34 cellular contexts compared by ENCODE assay signal in genomic region chr1:10569531-10569930, GRCh38.
DNase-seq lines count a peak whose midpoint lies in the region; ATAC-seq, FAIRE-seq and TF ChIP-seq lines count a peak whose summit lies in the region.
"Had no signal": no experiment of that assay in that cellular context is flagged by ENCODE, and none has a peak within 500 bp of the region (broad histone marks: within the 10 kb centered on the region; RNA-seq: fewer than 3 reads in every experiment).

No MANE protein-coding gene starts in this region.

- no peaks in the 10 kb centered on the region; a peak in 1 of 5 replicates for H3K36me3 ChIP-seq in HepG2 (replicated peaks in 1 of 2; ENCODE audit: control insufficient read depth in 1 of 2, insufficient read depth in 2 of 2, low read length in 2 of 2)
- H3K36me3 ChIP-seq in right lobe of liver = no peaks in the 10 kb centered on the region
- no peaks in the 10 kb centered on the region; a peak in 1 of 3 replicates for H3K36me3 ChIP-seq in HEK293 (ENCODE audit: control insufficient read depth in 2 of 2, insufficient read depth in 1 of 2, low read length in 2 of 2)
- H3K36me3 ChIP-seq: BE2C, BLaER1 had no signal

- intact Hi-C loops in HepG2 (cut with micrococcal nuclease; ENCODE audit: unreplicated experiment) (no loop called here), right lobe of liver (cut with DNase I) (no loop called here)

- H3K27ac Mint-ChIP-seq in WTC11 = peak overlapping the region; percentile 16; the same call in 1 of the 2 replicates
- H3K27ac Mint-ChIP-seq: B cell; CD14-positive monocyte; CD4-positive, alpha-beta memory T cell; CD4-positive, alpha-beta T cell; CD4-positive, CD25-positive, alpha-beta regulatory T cell; CD8-positive, alpha-beta T cell had no signal

- DNase-seq in HepG2 (ENCODE audit: low spot score) (no peak), right lobe of liver (no peak), WTC11 (ENCODE audit: low spot score) (no peak), coronary artery (ENCODE audit: low spot score) (no peak), D721Med (ENCODE audit: insufficient read length, low spot score) (no peak)
- DNase-seq: 8988T; ACHN; AML-193; BE2C; C1 segment of cervical spinal cord; Caco-2; Calu3; CD4-positive, alpha-beta memory T cell; CD4-positive, alpha-beta T cell; CD4-positive, CD25-positive, alpha-beta regulatory T cell; CD8-positive, alpha-beta memory T cell; CD8-positive, alpha-beta T cell; COR-L47; DMS 273 treated with DMSO at 0.1 percent for 48 hours; DMS153; DMS53; DMS79; DMS79 treated with DMSO at 0.1 percent for 48 hours; DND-41; EL had no signal

- WGBS in HepG2 (ENCODE audit: low lambda C conversion rate) = 100% methylated on average over 1 of the region's 1 CpG
- 100% methylated on average over 1 of the region's 1 CpG for WGBS in right lobe of liver (ENCODE audit: insufficient coverage, low coverage, low lambda C conversion rate, missing lambda C conversion rate)

- H3K27ac ChIP-seq in HepG2 (ENCODE audit: extremely low read length, insufficient read depth, low read length) = no peak overlapping the region
- H3K27ac ChIP-seq in right lobe of liver = no peak overlapping the region
- H3K27ac ChIP-seq in HEK293 (ENCODE audit: extremely low read depth, low read depth, low read length) = no peak overlapping the region
- no peak overlapping the region for H3K27ac ChIP-seq in coronary artery
- H3K27ac ChIP-seq: 22Rv1; A549; BLaER1; BLaER1 treated with 17β-estradiol and CSF1 and Interleukin-3, amounts not matched to agents 10 nM and 100 nM; C4-2B had no signal

- peaks cover 3% of the 10 kb centered on the region for H3K36me3 Mint-ChIP-seq in WTC11

- H3K4me1 Mint-ChIP-seq in WTC11 = no peaks in the 10 kb centered on the region
- H3K4me1 Mint-ChIP-seq: B cell, CD14-positive monocyte had no signal

- H2AFZ ChIP-seq in HepG2 (ENCODE audit: low read length) = no peak overlapping the region

- TF ChIP-seq EP300 in HepG2 (IDR thresholded peaks at IDR 0.05; ENCODE audit: low read depth in 2 of 2, low read length in 2 of 2) (no peak), HepG2 (CRISPR knock-in tag; IDR thresholded peaks at IDR 0.05; ENCODE audit: borderline replicate concordance) (no peak)

- POLR2A ChIA-PET in HepG2 (lab: Yijun Ruan, JAX) = no interaction called here
- POLR2A ChIA-PET in HEK293 (lab: Yijun Ruan, JAX) = no interaction called here
- POLR2A ChIA-PET in WTC11 (lab: Charles Lee) = no interaction called here

- H3K4me3 ChIP-seq in HepG2 (replicated peaks in 1 of 3; ENCODE audit: insufficient read depth in 1 of 3, low read depth in 2 of 3, low read length in 3 of 3) = no peak overlapping the region
- H3K4me3 ChIP-seq in right lobe of liver = no peak overlapping the region
- H3K4me3 ChIP-seq in HEK293 (ENCODE audit: low read depth, low read length) = no peak overlapping the region
- H3K4me3 ChIP-seq in coronary artery = no peak overlapping the region
- H3K4me3 ChIP-seq: A549; BLaER1; BLaER1 treated with 17β-estradiol and CSF1 and Interleukin-3, amounts not matched to agents 10 nM and 100 nM had no signal

- no peaks in the 10 kb centered on the region for H3K79me2 ChIP-seq in HepG2 (ENCODE audit: insufficient read depth, low read length)

- in situ Hi-C loops in HepG2 (cut with HindIII; ENCODE audit: extremely low pct_ligation_motif_present, low pct_unique_long_range_greater_than_20kb) = no loop called here

- H3K9me3 ChIP-seq in HepG2 (ENCODE audit: low read length) = no peaks in the 10 kb centered on the region; the same call in 1 of the 2 replicates
- no peaks in the 10 kb centered on the region for H3K9me3 ChIP-seq in right lobe of liver
- H3K9me3 ChIP-seq in HEK293 (ENCODE audit: control insufficient read depth, insufficient read depth, low read depth, low read length) = no peaks in the 10 kb centered on the region
- H3K9me3 ChIP-seq: BE2C, Caco-2 had no signal

- TF ChIP-seq CTCF in HepG2 (CRISPR knock-in tag; IDR thresholded peaks at IDR 0.05) (no peak), right lobe of liver (IDR thresholded peaks at IDR 0.05) (no peak), HEK293 (tag by site-specific recombination; IDR thresholded peaks at IDR 0.05) (no peak), WTC11 (IDR thresholded peaks at IDR 0.05) (no peak), coronary artery (IDR thresholded peaks at IDR 0.05) (no peak), D721Med (IDR thresholded peaks at IDR 0.05; ENCODE audit: insufficient read depth, missing control alignments) (no peak)

- no peak overlapping the region for H3K4me2 ChIP-seq in HepG2 (ENCODE audit: low read depth, low read length)
- H3K4me2 ChIP-seq: A549; BLaER1; BLaER1 treated with 17β-estradiol and CSF1 and Interleukin-3, amounts not matched to agents 10 nM and 100 nM had no signal

- no peak overlapping the region for H3K9ac ChIP-seq in HepG2 (ENCODE audit: insufficient read depth, low read depth, low read length)
- H3K9ac ChIP-seq: BLaER1; BLaER1 treated with 17β-estradiol and CSF1 and Interleukin-3, amounts not matched to agents 10 nM and 100 nM had no signal

- no peak overlapping the region for H3K4me3 Mint-ChIP-seq in WTC11
- H3K4me3 Mint-ChIP-seq: B cell; CD14-positive monocyte; CD4-positive, alpha-beta memory T cell; CD4-positive, alpha-beta T cell; CD4-positive, CD25-positive, alpha-beta regulatory T cell; CD8-positive, alpha-beta memory T cell; CD8-positive, alpha-beta T cell had no signal

- no peak for FAIRE-seq in HepG2 (lab: Jason Lieb, UNC)
- no peak for FAIRE-seq in D721Med (lab: Jason Lieb, UNC)
- FAIRE-seq: A204.1, A549 had no signal

- peaks cover under 1% of the 10 kb centered on the region for H3K9me3 Mint-ChIP-seq in WTC11
- H3K9me3 Mint-ChIP-seq: CD4-positive, alpha-beta T cell; CD8-positive, alpha-beta T cell had no signal

- ATAC-seq in HepG2 = no peak
- no peak for ATAC-seq in right lobe of liver
- no peak for ATAC-seq in WTC11
- ATAC-seq: A549; CD8-positive, alpha-beta T cell had no signal

- TF ChIP-seq POLR2A in HepG2 (IDR thresholded peaks at IDR 0.05; ENCODE audit: insufficient read depth in 1 of 2, low read depth in 2 of 2, low read length in 2 of 2) (no peak), right lobe of liver (IDR thresholded peaks at IDR 0.05) (no peak)

- H4K20me1 ChIP-seq in HepG2 (ENCODE audit: insufficient read depth, low read length) = no peaks in the 10 kb centered on the region; the same call in 1 of the 2 replicates

- CTCF ChIA-PET in HepG2 (lab: Yijun Ruan, JAX; ENCODE audit: low intra/inter-chr PET ratio, low total read pairs) (no interaction called here), HEK293 (lab: Yijun Ruan, JAX) (interaction anchor here (0.6 to 0.7 kb wide), 2 partner anchors 48 to 408 kb away, joined by 3 read pairs; no protein-coding TSS in a partner anchor), WTC11 (lab: Charles Lee) (interaction anchor here (0.6 kb wide), 1 partner anchor 15 kb away, joined by 3 read pairs; no protein-coding TSS in a partner anchor)

- BruUV-seq in HepG2 (replicated peaks; lab: Mats Ljungman, UMichigan) = no TSS peak

- no peak for TF ChIP-seq RAD21 in HepG2 (CRISPR knock-in tag; IDR thresholded peaks at IDR 0.05)

- H3K27me3 Mint-ChIP-seq in WTC11 (ENCODE audit: low read depth) = no peaks in the 10 kb centered on the region
- H3K27me3 Mint-ChIP-seq: B cell; CD4-positive, alpha-beta memory T cell; CD4-positive, alpha-beta T cell; CD4-positive, CD25-positive, alpha-beta regulatory T cell; CD8-positive, alpha-beta memory T cell had no signal

- peaks cover 6% of the 10 kb centered on the region; the same call in 1 of the 2 replicates for H3K4me1 ChIP-seq in HepG2 (ENCODE audit: insufficient read depth, low read length)
- H3K4me1 ChIP-seq in right lobe of liver = peaks cover 0 to 20% (median 0%) of the 10 kb centered on the region in 4 donors
- no peaks in the 10 kb centered on the region for H3K4me1 ChIP-seq in HEK293 (ENCODE audit: control insufficient read depth, insufficient read depth, low read length)
- H3K4me1 ChIP-seq: A549, BE2C, Caco-2 had no signal

- H3K27me3 ChIP-seq in HepG2 (ENCODE audit: control insufficient read depth in 1 of 2, insufficient read depth in 2 of 2, low read length in 2 of 2) (no peaks in the 10 kb centered on the region), right lobe of liver (no peaks in the 10 kb centered on the region)
- H3K27me3 ChIP-seq: BE2C; BLaER1; BLaER1 treated with 17β-estradiol and CSF1 and Interleukin-3, amounts not matched to agents 10 nM and 100 nM had no signal

TF ChIP-seq in HepG2, 621 proteins besides CTCF, POLR2A, EP300 and RAD21:
- TF ChIP-seq CREBL2 (CRISPR knock-in tag; IDR thresholded peaks at IDR 0.05; ENCODE audit: borderline replicate concordance) (no peak), PCBP2 (optimal IDR thresholded peaks at IDR 0.05; ENCODE audit: low read depth, low read length, poor library complexity, severe bottlenecking) (no peak), ZNF431 (CRISPR knock-in tag; IDR thresholded peaks at IDR 0.05; ENCODE audit: borderline replicate concordance, low read depth) (no peak), JUND (CRISPR knock-in tag; IDR thresholded peaks at IDR 0.05) (no peak), ZNF317 (CRISPR knock-in tag; IDR thresholded peaks at IDR 0.05) (peak; percentile 78)
TF ChIP-seq in HepG2: peak in this region for 1.

TF ChIP-seq in HEK293, 187 proteins besides CTCF, POLR2A, EP300 and RAD21:
- TF ChIP-seq SETDB1 (IDR thresholded peaks at IDR 0.05; ENCODE audit: insufficient read length, low read length) = peak; percentile 92
- no peak for TF ChIP-seq ZNF701 (tag by site-specific recombination; IDR thresholded peaks at IDR 0.05)

TF ChIP-seq in WTC11, 78 proteins besides CTCF, POLR2A, EP300 and RAD21:
- TF ChIP-seq ZNF317 (CRISPR knock-in tag; IDR thresholded peaks at IDR 0.05; ENCODE audit: borderline replicate concordance, low read depth) (peak; percentile 49; the same call in 1 of the 2 replicates), NFYB (CRISPR knock-in tag; conservative IDR thresholded peaks at IDR 0.05; ENCODE audit: low read depth) (no peak), ZBTB43 (CRISPR knock-in tag; IDR thresholded peaks at IDR 0.05) (no peak), OVOL2 (CRISPR knock-in tag; IDR thresholded peaks at IDR 0.05; ENCODE audit: borderline replicate concordance) (no peak), ZNF416 (CRISPR knock-in tag; IDR thresholded peaks at IDR 0.05) (no peak), SMAD3 (CRISPR knock-in tag; IDR thresholded peaks at IDR 0.05; ENCODE audit: borderline replicate concordance) (no peak)
TF ChIP-seq in WTC11: peak in this region for 1.

Comparison
In these comparisons a context has a peak if more than half of its experiments do, and no peak if none do; other contexts are left out.
1. Of the 63 proteins assayed by ChIP-seq in both HepG2 and HEK293: peak only in HepG2: none; only in HEK293: SETDB1; in both: none; in neither: 62.